11 cellular contexts compared by ENCODE assay signal in the genomic region with DNA sequence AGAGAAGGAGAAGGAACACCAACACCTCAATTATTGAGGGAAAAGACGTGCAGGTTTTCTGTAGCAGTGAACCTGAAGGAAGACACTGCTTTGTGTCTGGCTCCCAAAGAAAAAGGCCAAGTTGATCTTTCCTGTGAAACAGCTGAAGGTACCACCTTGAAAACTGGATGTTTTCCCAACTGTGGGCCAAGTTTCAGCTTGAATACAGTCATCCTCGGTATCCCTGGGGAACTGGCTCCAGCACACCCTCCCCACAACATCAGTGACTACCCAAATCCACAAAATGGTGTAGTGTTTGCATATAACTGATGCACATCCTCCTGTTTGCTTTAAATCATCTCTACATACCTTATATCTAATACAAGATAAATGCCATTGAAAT.
DNase-seq lines count a peak whose midpoint lies in the region; ATAC-seq and TF ChIP-seq lines count a peak whose summit lies in the region.
"Had no signal": no experiment of that assay in that cellular context is flagged by ENCODE, and none has a peak within 500 bp of the region (broad histone marks: within the 10 kb centered on the region; RNA-seq: fewer than 3 reads in every experiment).

No MANE protein-coding gene starts in this region.

- no peaks in the 10 kb centered on the region for H3K9me3 ChIP-seq in muscle layer of colon (ENCODE audit: low read length)
- H3K9me3 ChIP-seq: mucosa of descending colon had no signal

- no peaks in the 10 kb centered on the region for H3K36me3 Mint-ChIP-seq in activated CD4-positive, alpha-beta T cell treated with anti-CD3 and anti-CD28 coated beads, Interleukin-2, amount 10 ng/mL, durations not matched to agents 24 days and 14 days (ENCODE audit: low read depth)
- H3K36me3 Mint-ChIP-seq in type B pancreatic cell, result no peaks in the 10 kb centered on the region
- peaks cover 1% of the 10 kb centered on the region for H3K36me3 Mint-ChIP-seq in activated CD8-positive, alpha-beta memory T cell treated with anti-CD3 and anti-CD28 coated beads, Interleukin-2, amount 10 ng/mL, durations not matched to agents 7 days and 5 days

- H3K4me1 Mint-ChIP-seq in activated CD4-positive, alpha-beta T cell treated with anti-CD3 and anti-CD28 coated beads, Interleukin-2, amount 10 ng/mL, durations not matched to agents 24 days and 14 days, result peaks cover 59% of the 10 kb centered on the region
- H3K4me1 Mint-ChIP-seq in type B pancreatic cell (ENCODE audit: unreplicated experiment), result peaks cover 45% of the 10 kb centered on the region
- H3K4me1 Mint-ChIP-seq in activated CD8-positive, alpha-beta memory T cell treated with anti-CD3 and anti-CD28 coated beads, Interleukin-2, amount 10 ng/mL, durations not matched to agents 7 days and 5 days, result peaks cover 47% of the 10 kb centered on the region

- DNase-seq in activated CD4-positive, alpha-beta T cell treated with anti-CD3 and anti-CD28 coated beads, Interleukin-2, amount 10 ng/mL, durations not matched to agents 24 days and 14 days, result no peak
- DNase-seq in activated CD4-positive, alpha-beta T cell treated with anti-CD3 and anti-CD28 coated beads for 4 hours, result no peak
- DNase-seq in caudate nucleus (lab: John Stamatoyannopoulos, UW) (no peak), type B pancreatic cell (ENCODE audit: extremely low spot score, unreplicated experiment) (no peak), 8988T (no peak)
- no peak for DNase-seq in activated CD8-positive, alpha-beta memory T cell treated with anti-CD3 and anti-CD28 coated beads, Interleukin-2, amount 10 ng/mL, durations not matched to agents 7 days and 5 days
- no peak for DNase-seq in stimulated activated CD8-positive, alpha-beta memory T cell treated with anti-CD3 and anti-CD28 coated beads, Interleukin-4, amount 100 ng/mL, for 48 hours
- DNase-seq: erythroblast, mucosa of descending colon had no signal

- intact Hi-C loops in activated CD4-positive, alpha-beta T cell treated with anti-CD3 and anti-CD28 coated beads, Interleukin-2, amount 10 ng/mL, durations not matched to agents 24 days and 14 days (cut with micrococcal nuclease), result loop anchor here (2.0 to 5.0 kb wide), 6 partner anchors 153 to 1183 kb away; no protein-coding TSS in a partner anchor

- H3K4me1 ChIP-seq in muscle layer of colon (ENCODE audit: insufficient read depth, low read length), result peaks cover 44% of the 10 kb centered on the region

- peak overlapping the region in 1 of 2 donors; percentile 35 for H3K4me3 ChIP-seq in muscle layer of colon (ENCODE audit: low read depth in 1 of 2, low read length in 2 of 2)
- H3K4me3 ChIP-seq: K562, mucosa of descending colon had no signal

- H3K36me3 ChIP-seq in muscle layer of colon (ENCODE audit: insufficient read depth, low read length), result no peaks in the 10 kb centered on the region

- H3K27me3 ChIP-seq in muscle layer of colon (ENCODE audit: control insufficient read depth in 1 of 2, insufficient read depth in 2 of 2, low read length in 2 of 2), result no peaks in the 10 kb centered on the region

- ATAC-seq in activated CD8-positive, alpha-beta memory T cell treated with anti-CD3 and anti-CD28 coated beads, Interleukin-2, amount 10 ng/mL, durations not matched to agents 7 days and 5 days, result no peak
- ATAC-seq: K562, mucosa of descending colon had no signal

- peak overlapping the region; percentile 54 for H3K27ac ChIP-seq in caudate nucleus (ENCODE audit: low read depth, low read length)
- peak overlapping the region; percentile 82 for H3K27ac ChIP-seq in muscle layer of colon (ENCODE audit: low read depth, low read length)

- peaks cover 3% of the 10 kb centered on the region for H3K9me3 Mint-ChIP-seq in activated CD4-positive, alpha-beta T cell treated with anti-CD3 and anti-CD28 coated beads, Interleukin-2, amount 10 ng/mL, durations not matched to agents 24 days and 14 days
- H3K9me3 Mint-ChIP-seq in type B pancreatic cell, result peaks cover 4% of the 10 kb centered on the region
- no peaks in the 10 kb centered on the region for H3K9me3 Mint-ChIP-seq in activated CD8-positive, alpha-beta memory T cell treated with anti-CD3 and anti-CD28 coated beads, Interleukin-2, amount 10 ng/mL, durations not matched to agents 7 days and 5 days (ENCODE audit: low read depth)

- no peak overlapping the region for H3K9ac ChIP-seq in muscle layer of colon (ENCODE audit: low read length)

- no peak for TF ChIP-seq CTCF in type B pancreatic cell (conservative IDR thresholded peaks at IDR 0.05)

- peaks cover 2% of the 10 kb centered on the region for H3K27me3 Mint-ChIP-seq in activated CD4-positive, alpha-beta T cell treated with anti-CD3 and anti-CD28 coated beads, Interleukin-2, amount 10 ng/mL, durations not matched to agents 24 days and 14 days
- no peaks in the 10 kb centered on the region for H3K27me3 Mint-ChIP-seq in type B pancreatic cell
- no peaks in the 10 kb centered on the region for H3K27me3 Mint-ChIP-seq in activated CD8-positive, alpha-beta memory T cell treated with anti-CD3 and anti-CD28 coated beads, Interleukin-2, amount 10 ng/mL, durations not matched to agents 7 days and 5 days

- CTCF ChIA-PET in activated CD8-positive, alpha-beta memory T cell treated with anti-CD3 and anti-CD28 coated beads, Interleukin-2, amount 10 ng/mL, durations not matched to agents 7 days and 5 days (lab: Charles Lee), result no interaction called here

- no peak overlapping the region for H3K27ac Mint-ChIP-seq in activated CD4-positive, alpha-beta T cell treated with anti-CD3 and anti-CD28 coated beads, Interleukin-2, amount 10 ng/mL, durations not matched to agents 24 days and 14 days
- peak overlapping the region; percentile 95 for H3K27ac Mint-ChIP-seq in type B pancreatic cell
- no peak overlapping the region for H3K27ac Mint-ChIP-seq in activated CD8-positive, alpha-beta memory T cell treated with anti-CD3 and anti-CD28 coated beads, Interleukin-2, amount 10 ng/mL, durations not matched to agents 7 days and 5 days

- H3K4me3 Mint-ChIP-seq in activated CD4-positive, alpha-beta T cell treated with anti-CD3 and anti-CD28 coated beads, Interleukin-2, amount 10 ng/mL, durations not matched to agents 24 days and 14 days, result peak overlapping the region; percentile 82
- H3K4me3 Mint-ChIP-seq in type B pancreatic cell, result peak overlapping the region; percentile 73
- H3K4me3 Mint-ChIP-seq in activated CD8-positive, alpha-beta memory T cell treated with anti-CD3 and anti-CD28 coated beads, Interleukin-2, amount 10 ng/mL, durations not matched to agents 7 days and 5 days, result no peak overlapping the region
